In genomic region chr6:163620670-163621330, GRCh38 we compare ENCODE assay signal across 23 cellular contexts.
DNase-seq lines count a peak whose midpoint lies in the region; ATAC-seq, FAIRE-seq and TF ChIP-seq lines count a peak whose summit lies in the region.
"Had no signal": no experiment of that assay in that cellular context is flagged by ENCODE, and none has a peak within 500 bp of the region (broad histone marks: within the 10 kb centered on the region; RNA-seq: fewer than 3 reads in every experiment).

No MANE protein-coding gene starts in this region.

- H3K4me3 Mint-ChIP-seq in astrocyte (ENCODE audit: unreplicated experiment), result no peak overlapping the region
- H3K4me3 Mint-ChIP-seq: natural killer cell; stimulated activated memory B cell treated with anti-CD40 and anti-IgM and Interleukin-4, amounts not matched to agents 10 μg/mL and 1 μg/mL and 100 μg/mL, for 72 hours; T-helper 1 cell treated with Interleukin-12 subunit alpha and Interleukin-12 subunit beta and Interleukin-4 antibody, amounts not matched to agents 30 μg/mL and 1 μg/mL, for 36 hours; WTC11 had no signal

- H3K36me3 ChIP-seq in astrocyte (ENCODE audit: insufficient read depth, low read length), result no peaks in the 10 kb centered on the region
- H3K36me3 ChIP-seq: BLaER1, lower lobe of right lung, prostate gland, spleen, transverse colon had no signal

- no peak for FAIRE-seq in astrocyte (lab: Jason Lieb, UNC)
- FAIRE-seq: endometrium had no signal

- H3K4me3 ChIP-seq in astrocyte (ENCODE audit: insufficient read depth, low read depth, low read length), result no peak overlapping the region
- H3K4me3 ChIP-seq: BLaER1, lower lobe of right lung, prostate gland, spleen, transverse colon had no signal

- H3K9me3 ChIP-seq in astrocyte (ENCODE audit: insufficient read depth, low read depth, low read length), result no peaks in the 10 kb centered on the region
- H3K9me3 ChIP-seq: BLaER1, lower lobe of right lung, prostate gland, spleen, transverse colon had no signal

- no peak overlapping the region for H3K27ac Mint-ChIP-seq in astrocyte (ENCODE audit: unreplicated experiment)
- H3K27ac Mint-ChIP-seq: activated T-helper 2 cell treated with anti-CD3 and anti-CD28 coated beads, Interferon-gamma antibody, Interleukin-2, Interleukin-4, amounts not matched to agents 10 μg/mL and 5 μg/mL and 100 μg/mL, durations not matched to agents 14 hours and 24 hours and 36 hours; natural killer cell; stimulated activated memory B cell treated with anti-CD40 and anti-IgM and Interleukin-4, amounts not matched to agents 10 μg/mL and 1 μg/mL and 100 μg/mL, for 72 hours; T-helper 1 cell treated with Interleukin-12 subunit alpha and Interleukin-12 subunit beta and Interleukin-4 antibody, amounts not matched to agents 30 μg/mL and 1 μg/mL, for 36 hours; WTC11 had no signal

- DNase-seq in astrocyte (ENCODE audit: low read depth) (peak; percentile 34), renal cortical epithelial cell (ENCODE audit: low read depth) (peak; percentile 31), GM13977 (ENCODE audit: low spot score) (no peak)
- DNase-seq: DMS153, lower lobe of right lung, natural killer cell, NCI-H2081 treated with DMSO at 0.1 percent for 48 hours, NCI-H526 treated with DMSO at 0.1 percent for 48 hours, spleen, transverse colon had no signal

- H3K4me1 ChIP-seq in astrocyte (ENCODE audit: insufficient read depth, low read length), result no peaks in the 10 kb centered on the region
- H3K4me1 ChIP-seq: lower lobe of right lung, prostate gland, spleen, transverse colon had no signal

- H3K79me2 ChIP-seq in astrocyte (ENCODE audit: insufficient read depth, low read length), result no peaks in the 10 kb centered on the region

- H2AFZ ChIP-seq in astrocyte (ENCODE audit: low read depth, low read length), result no peak overlapping the region

- H3K27ac ChIP-seq in astrocyte (ENCODE audit: low read depth, low read length), result no peak overlapping the region
- H3K27ac ChIP-seq: BLaER1, lower lobe of right lung, prostate gland, spleen, transverse colon had no signal

- H3K36me3 Mint-ChIP-seq in astrocyte (ENCODE audit: low read depth, unreplicated experiment), result no peaks in the 10 kb centered on the region
- H3K36me3 Mint-ChIP-seq: natural killer cell; stimulated activated memory B cell treated with anti-CD40 and anti-IgM and Interleukin-4, amounts not matched to agents 10 μg/mL and 1 μg/mL and 100 μg/mL, for 72 hours; WTC11 had no signal

- ATAC-seq in GM19043 (IDR thresholded peaks at IDR 0.05; ENCODE audit: low read depth, unreplicated experiment) (peak; percentile 77), HG03521 (IDR thresholded peaks at IDR 0.05; ENCODE audit: unreplicated experiment) (peak; percentile 63), HG03520 (IDR thresholded peaks at IDR 0.05; ENCODE audit: unreplicated experiment) (no peak), HG03045 (IDR thresholded peaks at IDR 0.05; ENCODE audit: unreplicated experiment) (no peak)
- ATAC-seq: HCT116; lower lobe of right lung; natural killer cell; Right ventricle myocardium inferior; stimulated activated memory B cell treated with anti-CD40 and anti-IgM and Interleukin-4, amounts not matched to agents 10 μg/mL and 1 μg/mL and 100 μg/mL, for 72 hours; WTC11 had no signal

- H4K20me1 ChIP-seq in astrocyte (ENCODE audit: insufficient read depth, low read length), result no peaks in the 10 kb centered on the region
- H4K20me1 ChIP-seq: BLaER1 had no signal

- TF ChIP-seq CTCF in astrocyte (IDR thresholded peaks at IDR 0.05; ENCODE audit: insufficient read depth, low read depth, low read length) (no peak), GM13977 (IDR thresholded peaks at IDR 0.05; ENCODE audit: extremely low read depth, insufficient read depth, missing control alignments) (no peak)

- H3K27me3 ChIP-seq in astrocyte (ENCODE audit: insufficient read depth, low read length), result no peaks in the 10 kb centered on the region
- H3K27me3 ChIP-seq: BLaER1, spleen, transverse colon had no signal

- in situ Hi-C loops in GM13977 (cut with MboI; ENCODE audit: low pct_unique_long_range_greater_than_20kb, low sequenced_read_pairs, unreplicated experiment), result no loop called here

- H3K4me2 ChIP-seq in astrocyte (ENCODE audit: low read length), result no peak overlapping the region
- H3K4me2 ChIP-seq: BLaER1 had no signal

- peaks cover under 1% of the 10 kb centered on the region for H3K4me1 Mint-ChIP-seq in astrocyte (ENCODE audit: low read depth, unreplicated experiment)

- H3K9me3 Mint-ChIP-seq in astrocyte (ENCODE audit: unreplicated experiment), result peaks cover 14% of the 10 kb centered on the region
- H3K9me3 Mint-ChIP-seq: activated T-helper 2 cell treated with anti-CD3 and anti-CD28 coated beads, Interferon-gamma antibody, Interleukin-2, Interleukin-4, amounts not matched to agents 10 μg/mL and 5 μg/mL and 100 μg/mL, durations not matched to agents 14 hours and 24 hours and 36 hours; natural killer cell had no signal

- H3K27me3 Mint-ChIP-seq in astrocyte (ENCODE audit: low read depth, unreplicated experiment), result peaks cover 1% of the 10 kb centered on the region
- H3K27me3 Mint-ChIP-seq: stimulated activated memory B cell treated with anti-CD40 and anti-IgM and Interleukin-4, amounts not matched to agents 10 μg/mL and 1 μg/mL and 100 μg/mL, for 72 hours had no signal

- no peak overlapping the region for H3K9ac ChIP-seq in astrocyte (ENCODE audit: low read length)
- H3K9ac ChIP-seq: BLaER1 had no signal

Comparison
In these comparisons a context has a peak if more than half of its experiments do, and no peak if none do; other contexts are left out.
1. ATAC-seq: peak in GM19043 (single experiment) and HG03521 (single experiment); none in HG03520 (single experiment) and HG03045 (single experiment).